ENCODE assay signal across 8 cellular contexts in genomic region chr10:97195654-97196212, GRCh38. TPM values are rescaled to one million over a fixed set of nuclear protein-coding genes. Genes with fewer than 3 reads are reported as not detected.
DNase-seq lines count a peak whose midpoint lies in the region; ATAC-seq, FAIRE-seq and TF ChIP-seq lines count a peak whose summit lies in the region.

No MANE protein-coding gene starts in this region.

- no peaks in the 10 kb centered on the region for H3K9me3 Mint-ChIP-seq in activated CD4-positive, alpha-beta T cell treated with anti-CD3 and anti-CD28 coated beads for 36 hours (ENCODE audit: low read depth)
- no peaks in the 10 kb centered on the region for H3K9me3 Mint-ChIP-seq in activated T-helper 17 cell treated with anti-CD3 and anti-CD28 coated beads, Interleukin-2, amount 50 U/mL, for 72 hours

- peaks cover 4% of the 10 kb centered on the region for H3K4me1 Mint-ChIP-seq in activated CD4-positive, alpha-beta T cell treated with anti-CD3 and anti-CD28 coated beads for 36 hours
- peaks cover 5% of the 10 kb centered on the region for H3K4me1 Mint-ChIP-seq in activated T-helper 17 cell treated with anti-CD3 and anti-CD28 coated beads, Interleukin-2, amount 50 U/mL, for 72 hours

- peak overlapping the region; percentile 33 to 67 (median 67) for H3K4me3 ChIP-seq in keratinocyte (ENCODE audit: control insufficient read depth in 2 of 3, extremely low read depth in 1 of 3, insufficient read depth in 2 of 3, low read depth in 1 of 3, low read length in 3 of 3)
- peak overlapping the region; percentile 55 for H3K4me3 ChIP-seq in suprapubic skin

- H3K27me3 ChIP-seq in keratinocyte (ENCODE audit: control insufficient read depth, extremely low read depth, insufficient read depth, low read length) (peaks cover 29% of the 10 kb centered on the region), suprapubic skin (peaks cover 54% of the 10 kb centered on the region)

- TF ChIP-seq CTCF in keratinocyte (optimal IDR thresholded peaks at IDR 0.05 in 1 of 3, IDR thresholded peaks at IDR 0.05 in 1 of 3, conservative IDR thresholded peaks at IDR 0.05 in 1 of 3; ENCODE audit: extremely low read depth in 1 of 3, insufficient read depth in 2 of 3, low read length in 3 of 3) (no peak), suprapubic skin (IDR thresholded peaks at IDR 0.05) (no peak)

- H3K9ac ChIP-seq in keratinocyte (ENCODE audit: control insufficient read depth, extremely low read depth, insufficient read depth, low read length): no peak overlapping the region

- no peak for FAIRE-seq in keratinocyte (lab: Jason Lieb, UNC)
- FAIRE-seq in RCC 7860 (lab: Jason Lieb, UNC): no peak

- WGBS in suprapubic skin: 33% methylated on average over 8 of the region's 11 CpGs

- no peak for DNase-seq in activated CD4-positive, alpha-beta T cell treated with anti-CD3 and anti-CD28 coated beads for 36 hours
- DNase-seq in activated CD4-positive, alpha-beta T cell treated with anti-CD3 and anti-CD28 coated beads for 48 hours: no peak
- DNase-seq in keratinocyte (ENCODE audit: low read depth, low spot score) (no peak), suprapubic skin (ENCODE audit: low spot score in 2 of 2) (no peak), RCC 7860 (ENCODE audit: low spot score) (no peak)

- H3K36me3 ChIP-seq in keratinocyte (ENCODE audit: control insufficient read depth in 2 of 2, extremely low read depth in 1 of 2, insufficient read depth in 2 of 2, low read length in 2 of 2) (no peaks in the 10 kb centered on the region), suprapubic skin (no peaks in the 10 kb centered on the region)

- H3K4me2 ChIP-seq in keratinocyte (ENCODE audit: control insufficient read depth, extremely low read depth, insufficient read depth, low read depth, low read length): peak overlapping the region; percentile 94

- peaks cover 11% of the 10 kb centered on the region for H3K27me3 Mint-ChIP-seq in activated CD4-positive, alpha-beta T cell treated with anti-CD3 and anti-CD28 coated beads for 36 hours
- peaks cover 20% of the 10 kb centered on the region for H3K27me3 Mint-ChIP-seq in activated T-helper 17 cell treated with anti-CD3 and anti-CD28 coated beads, Interleukin-2, amount 50 U/mL, for 72 hours

- H3K9me3 ChIP-seq in keratinocyte (ENCODE audit: control insufficient read depth, low read depth, low read length) (no peaks in the 10 kb centered on the region), suprapubic skin (no peaks in the 10 kb centered on the region)

- no peaks in the 10 kb centered on the region for H4K20me1 ChIP-seq in keratinocyte (ENCODE audit: control insufficient read depth, extremely low read depth, insufficient read depth, low read length)

- no peak overlapping the region for H3K27ac Mint-ChIP-seq in activated CD4-positive, alpha-beta T cell treated with anti-CD3 and anti-CD28 coated beads for 36 hours
- no peak overlapping the region for H3K27ac Mint-ChIP-seq in activated T-helper 17 cell treated with anti-CD3 and anti-CD28 coated beads, Interleukin-2, amount 50 U/mL, for 72 hours

- no peak for TF ChIP-seq POLR2A in suprapubic skin (IDR thresholded peaks at IDR 0.05)

- CTCF ChIA-PET in activated CD4-positive, alpha-beta T cell treated with anti-CD3 and anti-CD28 coated beads for 36 hours (lab: Charles Lee): interaction anchor here (0.6 to 8.3 kb wide), 13 partner anchors 11 to 158 kb away, joined by 3 to 106 read pairs (median 4); partner anchors contain the start of gene SLIT1

- no peaks in the 10 kb centered on the region for H3K79me2 ChIP-seq in keratinocyte (ENCODE audit: control insufficient read depth, insufficient read depth, low read length)

- no peak for TF ChIP-seq EP300 in suprapubic skin (IDR thresholded peaks at IDR 0.05)

- H3K4me1 ChIP-seq in keratinocyte (ENCODE audit: control insufficient read depth, extremely low read depth, insufficient read depth, low read length): peaks cover 3% of the 10 kb centered on the region
- peaks cover 9% of the 10 kb centered on the region for H3K4me1 ChIP-seq in suprapubic skin

- H3K36me3 Mint-ChIP-seq in activated CD4-positive, alpha-beta T cell treated with anti-CD3 and anti-CD28 coated beads for 36 hours (ENCODE audit: low read depth): no peaks in the 10 kb centered on the region
- H3K36me3 Mint-ChIP-seq in activated T-helper 17 cell treated with anti-CD3 and anti-CD28 coated beads, Interleukin-2, amount 50 U/mL, for 72 hours (ENCODE audit: low read depth): no peaks in the 10 kb centered on the region

- peak overlapping the region; percentile 48 for H3K4me3 Mint-ChIP-seq in activated CD4-positive, alpha-beta T cell treated with anti-CD3 and anti-CD28 coated beads for 36 hours
- peak overlapping the region; percentile 69 for H3K4me3 Mint-ChIP-seq in activated T-helper 17 cell treated with anti-CD3 and anti-CD28 coated beads, Interleukin-2, amount 50 U/mL, for 72 hours

- H3K27ac ChIP-seq in keratinocyte (ENCODE audit: control insufficient read depth, insufficient read depth, low read length) (no peak overlapping the region), suprapubic skin (no peak overlapping the region)

- intact Hi-C loops in activated CD4-positive, alpha-beta T cell treated with anti-CD3 and anti-CD28 coated beads for 36 hours (cut with DNase I, micrococcal nuclease): loop anchor here in 1 of 2 experiments (1.0 kb wide), 2 partner anchors 39 to 122 kb away; no protein-coding TSS in a partner anchor

- H3K9me1 ChIP-seq in keratinocyte (ENCODE audit: control insufficient read depth, extremely low read depth, insufficient read depth, low read length): no peaks in the 10 kb centered on the region

- no peak for ATAC-seq in activated CD4-positive, alpha-beta T cell treated with anti-CD3 and anti-CD28 coated beads for 36 hours
- ATAC-seq in activated T-helper 17 cell treated with anti-CD3 and anti-CD28 coated beads, Interleukin-2, amount 50 U/mL, for 72 hours (replicated peaks): no peak
- ATAC-seq in GM21423 (IDR thresholded peaks at IDR 0.05; ENCODE audit: unreplicated experiment) (no peak), HG03469 (IDR thresholded peaks at IDR 0.05; ENCODE audit: unreplicated experiment) (no peak)

- dilution Hi-C loops in keratinocyte (cut with MboI; ENCODE audit: extremely low pct_ligation_motif_present, low sequenced_read_pairs): no loop called here

- H2AFZ ChIP-seq in keratinocyte (ENCODE audit: control insufficient read depth, low read length): peak overlapping the region; percentile 10

- POLR2A ChIA-PET in activated CD4-positive, alpha-beta T cell treated with anti-CD3 and anti-CD28 coated beads for 36 hours (lab: Charles Lee): no interaction called here

RNA-seq across cellular contexts. Expression of gene SLIT1, which starts 10.0 kb away (rescaled TPM):
- 1 to 10 TPM in 1 of 2 experiments, under 1 TPM in 1; 0.94 to 1.4 TPM for total RNA-seq in activated CD4-positive, alpha-beta T cell treated with anti-CD3 and anti-CD28 coated beads for 36 hours
- 1 to 10 TPM in 1 of 2 donors, under 1 TPM in 1; 0.56 to 2.0 TPM for total RNA-seq in activated T-helper 17 cell treated with anti-CD3 and anti-CD28 coated beads, Interleukin-2, amount 50 U/mL, for 72 hours
- 0.01 TPM in 1 of 3 replicates, not detected in the others for polyA plus RNA-seq in keratinocyte
- polyA plus RNA-seq in keratinocyte (2011; ENCODE audit: low read depth): not detected
- not detected in 2 replicates for polyA plus RNA-seq in keratinocyte (2011; cell fraction: cytosol; rRNA removed)
- polyA plus RNA-seq in keratinocyte (2011; cell fraction: nucleus; rRNA removed): 0.01 and 0.06 TPM in 2 replicates
- polyA plus RNA-seq in keratinocyte (2012; ENCODE audit: low replicate concordance): 0.03 TPM in 1 of 2 replicates, not detected in the other
- not detected in 3 replicates for polyA minus RNA-seq in keratinocyte
- not detected for polyA minus RNA-seq in keratinocyte (2011; cell fraction: cytosol; rRNA and poly(A)+ RNA removed)
- polyA minus RNA-seq in keratinocyte (2011; cell fraction: nucleus; rRNA and poly(A)+ RNA removed): not detected in 2 replicates
- under 1 TPM in 3 of 4 donors, not detected in 1; 0.10 to 0.40 (median 0.11) TPM for total RNA-seq in suprapubic skin
